ENCODE assay signal across 8 cellular contexts in the genomic region with DNA sequence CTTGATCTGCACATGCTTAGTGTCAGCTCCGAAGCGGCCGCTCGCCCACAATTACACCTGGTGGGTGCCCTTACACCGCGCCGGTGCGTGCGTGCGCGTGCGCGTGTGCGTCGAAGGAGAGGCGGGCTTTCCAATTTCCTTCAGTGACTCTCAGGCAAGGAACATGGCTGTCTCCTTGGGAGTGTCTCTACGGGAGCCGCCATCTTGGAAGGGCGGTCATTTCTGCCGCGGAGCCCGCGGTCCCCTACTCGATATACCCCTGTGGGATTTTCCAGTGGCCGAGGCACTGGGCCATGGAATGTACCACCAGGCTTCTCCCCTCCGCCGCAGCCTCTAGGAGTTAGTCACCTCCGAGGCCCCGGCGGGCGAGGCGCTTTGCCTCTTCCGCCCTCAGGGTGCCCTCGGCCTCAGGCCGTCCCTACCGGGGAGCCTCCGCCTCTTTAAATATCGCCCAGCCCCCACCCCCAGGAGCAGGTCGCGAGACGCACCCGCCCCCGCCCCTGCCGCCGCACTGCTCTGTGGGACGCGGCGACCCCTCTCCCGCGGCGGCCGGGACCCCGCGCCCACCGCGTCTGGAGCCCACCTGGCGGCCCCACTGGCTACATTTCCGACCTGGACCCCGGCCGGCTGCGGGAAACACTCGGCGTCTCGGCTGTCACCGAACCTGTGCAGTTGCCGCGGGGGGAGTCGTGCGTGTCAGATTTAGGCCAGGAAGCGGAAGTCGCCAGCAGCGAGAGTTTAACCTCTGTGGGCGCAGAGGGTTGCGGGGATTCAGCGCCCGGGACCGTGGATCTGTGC. TPM values are rescaled to one million over a fixed set of nuclear protein-coding genes. Genes with fewer than 3 reads are reported as not detected.
DNase-seq lines count a peak whose midpoint lies in the region; ATAC-seq and TF ChIP-seq lines count a peak whose summit lies in the region.

TSS of gene ZNF41 (minus strand) at position 711 of the 798 bp plus-strand sequence. CDS start 15,741 bp downstream, outside the sequence.

- POLR2A ChIA-PET in Caco-2 (lab: Charles Lee), result no interaction called here

- BruUV-seq in Caco-2 (replicated peaks; lab: Mats Ljungman, UMichigan), result no TSS peak

- H3K4me1 ChIP-seq in Caco-2 (no peaks in the 10 kb centered on the region), HUES48 (ENCODE audit: control insufficient read depth, insufficient read depth, low read length) (no peaks in the 10 kb centered on the region), endodermal cell (ENCODE audit: control insufficient read depth, insufficient read depth, low read length) (no peaks in the 10 kb centered on the region)

- H3K36me3 ChIP-seq in Caco-2 (ENCODE audit: control insufficient read depth, insufficient read depth, low read length) (no peaks in the 10 kb centered on the region), HUES48 (ENCODE audit: control insufficient read depth, insufficient read depth, low read length) (no peaks in the 10 kb centered on the region), endodermal cell (ENCODE audit: control insufficient read depth, insufficient read depth, low read length) (no peaks in the 10 kb centered on the region)

- H3K9me3 Mint-ChIP-seq in Caco-2 (ENCODE audit: unreplicated experiment), result no peaks in the 10 kb centered on the region
- H3K9me3 Mint-ChIP-seq in endodermal cell, result peaks cover 59% of the 10 kb centered on the region
- peaks cover 9% of the 10 kb centered on the region for H3K9me3 Mint-ChIP-seq in mesothelial cell of epicardium

- CTCF ChIA-PET in Caco-2 (lab: Charles Lee), result no interaction called here

- H3K9ac ChIP-seq in HUES48 (ENCODE audit: low read depth, low read length) (peak within 1 kb of the TSS; percentile 94), endodermal cell (ENCODE audit: extremely low read depth, low read length, poor library complexity, severe bottlenecking) (peak within 1 kb of the TSS; percentile 87)

- peaks cover 6% of the 10 kb centered on the region for H3K36me3 Mint-ChIP-seq in Caco-2 (ENCODE audit: insufficient read depth, unreplicated experiment)
- H3K36me3 Mint-ChIP-seq in endodermal cell (ENCODE audit: low read depth), result peaks cover 4% of the 10 kb centered on the region
- no peaks in the 10 kb centered on the region for H3K36me3 Mint-ChIP-seq in mesothelial cell of epicardium

- H3K27ac ChIP-seq in HUES48 (ENCODE audit: low read depth, low read length) (peak within 1 kb of the TSS; percentile 99), endodermal cell (ENCODE audit: low read depth, low read length) (peak within 1 kb of the TSS; percentile 88)

- H3K27ac Mint-ChIP-seq in Caco-2 (ENCODE audit: unreplicated experiment) (peak within 1 kb of the TSS; percentile 61), endodermal cell (peak within 1 kb of the TSS; percentile 92), mesothelial cell of epicardium (peak within 1 kb of the TSS; percentile 92)

- H3K27me3 Mint-ChIP-seq in Caco-2 (ENCODE audit: insufficient read depth, unreplicated experiment) (no peaks in the 10 kb centered on the region), endodermal cell (ENCODE audit: insufficient read depth) (no peaks in the 10 kb centered on the region), mesothelial cell of epicardium (ENCODE audit: low read depth) (no peaks in the 10 kb centered on the region)

- H3K4me3 Mint-ChIP-seq in Caco-2 (ENCODE audit: unreplicated experiment), result peak within 1 kb of the TSS; percentile 93
- H3K4me3 Mint-ChIP-seq in endodermal cell, result peak within 1 kb of the TSS; percentile 82
- H3K4me3 Mint-ChIP-seq in mesothelial cell of epicardium, result peak within 1 kb of the TSS; percentile 72

- 0% methylated on average over 9 to 73 of the region's 77 CpGs for WGBS in endodermal cell (ENCODE audit: insufficient coverage in 1 of 2, insufficient read length in 1 of 2), 2 experiments

- H3K9me3 ChIP-seq in Caco-2 (no peaks in the 10 kb centered on the region), HUES48 (ENCODE audit: control insufficient read depth, insufficient read depth, low read length) (peaks cover 13% of the 10 kb centered on the region), endodermal cell (ENCODE audit: control insufficient read depth, low read length) (no peaks in the 10 kb centered on the region)

- peak within 1 kb of the TSS; percentile 65 for H3K4me3 ChIP-seq in Caco-2 (ENCODE audit: low read depth, low read length)
- peak within 1 kb of the TSS; percentile 81 for H3K4me3 ChIP-seq in HUES48 (ENCODE audit: low read depth, low read length)
- peak within 1 kb of the TSS; percentile 90 for H3K4me3 ChIP-seq in endodermal cell (ENCODE audit: low read length)

- no peaks in the 10 kb centered on the region for H3K27me3 ChIP-seq in Caco-2 (replicated peaks; ENCODE audit: control insufficient read depth, insufficient read depth, low read length)
- H3K27me3 ChIP-seq in HUES48 (ENCODE audit: control insufficient read depth, insufficient read depth, low read length), result no peaks in the 10 kb centered on the region
- H3K27me3 ChIP-seq in endodermal cell (ENCODE audit: control insufficient read depth, insufficient read depth, low read length, poor library complexity, severe bottlenecking), result no peaks in the 10 kb centered on the region

- no peak for TF ChIP-seq CTCF in Caco-2 (IDR thresholded peaks at IDR 0.05; ENCODE audit: insufficient read depth in 1 of 2, low read depth in 1 of 2, low read length in 1 of 2, severe bottlenecking in 1 of 2, unreplicated experiment in 1 of 2)
- TF ChIP-seq CTCF in endodermal cell (conservative IDR thresholded peaks at IDR 0.05), result no peak
- TF ChIP-seq CTCF in mesothelial cell of epicardium (IDR thresholded peaks at IDR 0.05; ENCODE audit: unreplicated experiment), result no peak

- DNase-seq in Caco-2, result peak; percentile 86 to 87
- peak; percentile 44 for DNase-seq in NOMO-1 treated with dmso at 0.1 percent for 144 hours (lab: John Stamatoyannopoulos, UW; ENCODE audit: unreplicated experiment)
- DNase-seq in activated CD8-positive, alpha-beta memory T cell treated with anti-CD3 and anti-CD28 coated beads, Interleukin-2, amount 50 U/mL, for 1 hour (ENCODE audit: extremely low read depth), result peak; percentile 59
- DNase-seq in endodermal cell, result peak; percentile 91
- DNase-seq in mesothelial cell of epicardium (ENCODE audit: low spot score in 2 of 2, unreplicated experiment in 2 of 2), result peak; percentile 34 to 59
- peak; percentile 52 to 67 for DNase-seq in stimulated activated CD8-positive, alpha-beta memory T cell treated with anti-CD3 and anti-CD28 coated beads, Interleukin-15, amount 100 ng/mL, for 4 hours (ENCODE audit: low read depth in 2 of 2)

- peak; percentile 82 for ATAC-seq in GM21423 (IDR thresholded peaks at IDR 0.05; ENCODE audit: unreplicated experiment)

- intact Hi-C loops in Caco-2 (cut with micrococcal nuclease; ENCODE audit: unreplicated experiment), result loop anchor here (5.0 kb wide), 1 partner anchor 290 kb away; the partner anchor contains the start of gene UBA1

- H3K4me1 Mint-ChIP-seq in Caco-2 (ENCODE audit: low read depth, unreplicated experiment), result peaks cover 9% of the 10 kb centered on the region
- peaks cover 10% of the 10 kb centered on the region for H3K4me1 Mint-ChIP-seq in endodermal cell
- peaks cover 20% of the 10 kb centered on the region for H3K4me1 Mint-ChIP-seq in mesothelial cell of epicardium

RNA-seq across cellular contexts. Expression of gene ZNF41, which starts in this region (rescaled TPM):
- 5.1 and 6.6 TPM in 2 replicates for total RNA-seq in Caco-2 (2022)
- 1 to 10 TPM; 2.9 to 5.6 TPM for total RNA-seq in endodermal cell
- 4.2 TPM for polyA plus RNA-seq in endodermal cell (2013, experiment 1 of 2)
- 4.2 TPM for polyA plus RNA-seq in endodermal cell (2013, experiment 2 of 2)
- total RNA-seq in mesothelial cell of epicardium, result 6.4 to 7.0 TPM (median 6.6 TPM) in 3 replicates

Comparison
In these comparisons a context has a peak if more than half of its experiments do, and no peak if none do; other contexts are left out.
1. Peak in every context shown above with its lines: DNase-seq, ATAC-seq, H3K4me3 ChIP-seq and H3K27ac ChIP-seq.